17 cellular contexts compared by ENCODE assay signal in genomic region chr7:7439564-7439963, GRCh38.
"Had no signal": no experiment of that assay in that cellular context is flagged by ENCODE, and none has a peak within 500 bp of the region (broad histone marks: within the 10 kb centered on the region; RNA-seq: fewer than 3 reads in every experiment).

No MANE protein-coding gene starts in this region.

- H3K9me3 ChIP-seq: ascending aorta, neutrophil, tibial nerve had no signal

- H3K36me3 ChIP-seq: ascending aorta, cardiac muscle cell, neutrophil, WERI-Rb-1 had no signal

- DNase-seq: activated CD8-positive, alpha-beta memory T cell treated with anti-CD3 and anti-CD28 coated beads, Interleukin-2, amount 50 U/mL, for 48 hours; activated CD8-positive, alpha-beta T cell treated with anti-CD3 and anti-CD28 coated beads, Interleukin-2, amount 10 ng/mL, durations not matched to agents 7 days and 5 days; activated naive CD4-positive, alpha-beta T cell treated with Interleukin-2 at 50 U/mL for 16 hours; activated naive CD8-positive, alpha-beta T cell treated with anti-CD3 and anti-CD28 coated beads, Interleukin-2, amount 50 U/mL, for 24 hours; effector memory CD4-positive, alpha-beta T cell; naive thymus-derived CD8-positive, alpha-beta T cell; right cardiac atrium; stimulated activated CD4-positive, alpha-beta T cell treated with anti-CD3 and anti-CD28 coated beads, Interleukin-2, amount 100 ng/mL, for 24 hours; stimulated activated naive B cell treated with anti-CD40 and anti-IgM and Interleukin-4, amounts not matched to agents 10 μg/mL and 1 μg/mL and 100 μg/mL, for 72 hours; T-cell; WERI-Rb-1 had no signal

- H3K4me1 ChIP-seq: ascending aorta had no signal

- H3K4me3 ChIP-seq: ascending aorta, cardiac muscle cell, coronary artery, lung, tibial nerve had no signal

- ATAC-seq: activated CD8-positive, alpha-beta T cell treated with anti-CD3 and anti-CD28 coated beads, Interleukin-2, amount 10 ng/mL, durations not matched to agents 7 days and 5 days; activated naive CD8-positive, alpha-beta T cell treated with anti-CD3 and anti-CD28 coated beads, Interleukin-2, amount 50 U/mL, for 24 hours; naive thymus-derived CD8-positive, alpha-beta T cell; right cardiac atrium; stimulated activated naive B cell treated with anti-CD40 and anti-IgM and Interleukin-4, amounts not matched to agents 10 μg/mL and 1 μg/mL and 100 μg/mL, for 72 hours; T-cell had no signal

- H3K27ac ChIP-seq: ascending aorta, cardiac muscle cell, coronary artery, neutrophil, tibial nerve, WERI-Rb-1 had no signal

- H3K27me3 ChIP-seq: ascending aorta, cardiac muscle cell, neutrophil, tibial nerve had no signal
